Comparison of ENCODE assay signal across 26 cellular contexts in the genomic region with DNA sequence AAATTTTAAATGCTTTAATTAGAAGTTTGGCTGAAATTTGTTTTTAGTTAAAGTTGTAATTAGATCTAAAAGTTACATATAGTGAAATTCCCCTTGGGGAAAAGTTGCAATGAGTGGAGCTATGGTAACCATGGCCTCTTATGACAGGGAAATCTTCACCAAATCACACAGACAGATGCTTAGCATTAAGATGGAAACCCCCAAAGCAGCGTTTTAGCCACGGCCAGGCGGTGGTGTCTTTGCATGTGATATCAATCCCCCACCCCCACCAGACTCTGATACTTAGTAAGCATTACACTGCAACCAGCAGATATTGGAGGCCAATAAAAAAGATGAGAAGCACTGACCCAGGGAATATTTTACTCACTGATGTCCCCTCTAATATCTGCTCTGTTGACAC.
DNase-seq lines count a peak whose midpoint lies in the region; ATAC-seq, FAIRE-seq and TF ChIP-seq lines count a peak whose summit lies in the region.
"Had no signal": no experiment of that assay in that cellular context is flagged by ENCODE, and none has a peak within 500 bp of the region (broad histone marks: within the 10 kb centered on the region; RNA-seq: fewer than 3 reads in every experiment).

No MANE protein-coding gene starts in this region.

- TF ChIP-seq POLR2A in GM12878 (IDR thresholded peaks at IDR 0.05; ENCODE audit: low read depth, low read length): no peak

- H3K36me3 ChIP-seq in GM12878 (ENCODE audit: control insufficient read depth in 2 of 2, insufficient read depth in 2 of 2, low read length in 1 of 2): peaks cover 11 to 20% of the 10 kb centered on the region in 2 experiments

- FAIRE-seq in GM12878 (lab: Jason Lieb, UNC): no peak
- FAIRE-seq: D721Med, HepG2, K562, RCC 7860 had no signal

- no peak overlapping the region for H3K27ac Mint-ChIP-seq in stimulated activated naive CD8-positive, alpha-beta T cell treated with anti-CD3 and anti-CD28 coated beads, Interleukin-15, amount 100 ng/mL, for 72 hours
- H3K27ac Mint-ChIP-seq: B cell had no signal

- H3K4me3 Mint-ChIP-seq in stimulated activated naive CD8-positive, alpha-beta T cell treated with anti-CD3 and anti-CD28 coated beads, Interleukin-15, amount 100 ng/mL, for 72 hours: no peak overlapping the region
- H3K4me3 Mint-ChIP-seq: B cell, CD14-positive monocyte had no signal

- in situ Hi-C loops in GM12878 (cut with MboI): no loop called here

- TF ChIP-seq EP300 in GM12878 (IDR thresholded peaks at IDR 0.05; ENCODE audit: borderline replicate concordance in 1 of 2, control insufficient read depth in 1 of 2, low read depth in 2 of 2, low read length in 2 of 2): 0 out of 4 replicates have a peak, but pooled peaks of 1 of the 2 experiments have one; percentile 15

- no peak for DNase-seq in stimulated activated naive CD8-positive, alpha-beta T cell treated with anti-CD3 and anti-CD28 coated beads, Interleukin-15, amount 100 ng/mL, for 72 hours
- no peak for DNase-seq in stimulated activated naive CD8-positive, alpha-beta T cell treated with anti-CD3 and anti-CD28 coated beads, Interleukin-15, Interleukin-2, amounts not matched to agents 100 U/mL and 50 U/mL, for 24 hours
- DNase-seq in GM20000 (ENCODE audit: low spot score): peak; percentile 36
- no peak for DNase-seq in GM12878 (ENCODE audit: low read depth, low spot score)
- DNase-seq in activated CD4-positive, CD25-positive, alpha-beta regulatory T cell treated with anti-CD3 and anti-CD28 coated beads, Interleukin-2, amount 50 U/mL, for 72 hours: no peak
- DNase-seq in posterior cingulate gyrus: no peak
- DNase-seq: DMS53, EL, MG63, NCI-H1417, NCI-H1694 treated with DMSO at 0.1 percent for 48 hours, NCI-H2081 treated with DMSO at 0.1 percent for 48 hours, NCI-H2171 treated with DMSO at 0.1 percent for 48 hours, NCI-H526, T-helper 1 cell had no signal

- ATAC-seq in stimulated activated naive CD8-positive, alpha-beta T cell treated with anti-CD3 and anti-CD28 coated beads, Interleukin-15, amount 100 ng/mL, for 72 hours: peak; percentile 55
- no peak for ATAC-seq in stimulated activated naive CD8-positive, alpha-beta T cell treated with anti-CD3 and anti-CD28 coated beads, Interleukin-15, Interleukin-2, amounts not matched to agents 100 U/mL and 50 U/mL, for 24 hours
- ATAC-seq in GM12878: peak; percentile 65
- no peak for ATAC-seq in GM19351 (IDR thresholded peaks at IDR 0.05; ENCODE audit: unreplicated experiment)
- no peak for ATAC-seq in HG02973 (IDR thresholded peaks at IDR 0.05; ENCODE audit: unreplicated experiment)
- ATAC-seq: HepG2, K562, Right ventricle myocardium inferior had no signal

- H3K4me1 Mint-ChIP-seq in stimulated activated naive CD8-positive, alpha-beta T cell treated with anti-CD3 and anti-CD28 coated beads, Interleukin-15, amount 100 ng/mL, for 72 hours: no peaks in the 10 kb centered on the region
- H3K4me1 Mint-ChIP-seq: CD14-positive monocyte had no signal

- WGBS in GM12878 (ENCODE audit: insufficient coverage, insufficient replicate concordance, low lambda C conversion rate, missing lambda C conversion rate): 5% methylated on average over 3 of the region's 3 CpGs

- H4K20me1 ChIP-seq in GM12878 (ENCODE audit: control insufficient read depth, insufficient read depth): no peaks in the 10 kb centered on the region

- H3K27ac ChIP-seq in GM12878 (ENCODE audit: control insufficient read depth, insufficient read depth): no peak overlapping the region
- H3K27ac ChIP-seq: HL-60, SJSA1 had no signal

- H3K9me3 ChIP-seq in GM12878 (replicated peaks; ENCODE audit: control insufficient read depth, insufficient read depth, low read length): no peaks in the 10 kb centered on the region
- H3K9me3 ChIP-seq: MG63, SJSA1 had no signal

- no peak overlapping the region for H3K4me3 ChIP-seq in GM12878
- H3K4me3 ChIP-seq: K562, MG63, SJSA1 had no signal

- intact Hi-C loops in GM12878 (cut with micrococcal nuclease; ENCODE audit: unreplicated experiment): no loop called here
- intact Hi-C loops in posterior cingulate gyrus (cut with DNase I): no loop called here

- no peak for TF ChIP-seq CTCF in GM20000 (IDR thresholded peaks at IDR 0.05; ENCODE audit: extremely low read depth, missing control alignments)
- peak in 1 of 3 experiments; percentile 18; a peak in 2 of 6 replicates for TF ChIP-seq CTCF in GM12878 (IDR thresholded peaks at IDR 0.05 in 2 of 3, conservative IDR thresholded peaks at IDR 0.05 in 1 of 3; ENCODE audit: control insufficient read depth in 2 of 3, extremely low read depth in 1 of 3, insufficient read depth in 1 of 3, low read depth in 3 of 3, low read length in 3 of 3)

- TF ChIP-seq RAD21 in GM12878 (IDR thresholded peaks at IDR 0.05; ENCODE audit: insufficient read depth, low read depth, low read length): no peak; the same call in 1 of the 2 replicates

- H3K9ac ChIP-seq in GM12878 (ENCODE audit: control insufficient read depth, insufficient read depth, low read length): no peak overlapping the region

- POLR2A ChIA-PET in GM12878 (lab: Charles Lee): interaction anchor here (0.7 kb wide), 1 partner anchor 17 kb away, joined by 4 read pairs; no protein-coding TSS in a partner anchor

- H2AFZ ChIP-seq in GM12878 (ENCODE audit: control insufficient read depth, low read depth, low read length): no peak overlapping the region

- H3K27me3 Mint-ChIP-seq in stimulated activated naive CD8-positive, alpha-beta T cell treated with anti-CD3 and anti-CD28 coated beads, Interleukin-15, amount 100 ng/mL, for 72 hours: no peaks in the 10 kb centered on the region
- H3K27me3 Mint-ChIP-seq: B cell had no signal

- no peaks in the 10 kb centered on the region for H3K9me3 Mint-ChIP-seq in stimulated activated naive CD8-positive, alpha-beta T cell treated with anti-CD3 and anti-CD28 coated beads, Interleukin-15, amount 100 ng/mL, for 72 hours
- H3K9me3 Mint-ChIP-seq: CD14-positive monocyte had no signal

- RAD21 ChIA-PET in GM12878 (lab: Charles Lee; ENCODE audit: unreplicated experiment): interaction anchor here (1.3 to 1.6 kb wide), 2 partner anchors 19 to 93 kb away, joined by 5 to 7 read pairs; no protein-coding TSS in a partner anchor

- H3K4me2 ChIP-seq in GM12878 (ENCODE audit: control insufficient read depth, insufficient read depth): no peak overlapping the region

- no peaks in the 10 kb centered on the region for H3K27me3 ChIP-seq in GM12878 (replicated peaks in 1 of 2; ENCODE audit: control insufficient read depth in 2 of 2, insufficient read depth in 2 of 2, low read length in 1 of 2)
- H3K27me3 ChIP-seq: MG63, SJSA1 had no signal

- BruUV-seq in GM12878 (replicated peaks; lab: Mats Ljungman, UMichigan): no TSS peak

- SMC1A ChIA-PET in GM12878 (lab: Charles Lee; ENCODE audit: uncharacterized antibody, unreplicated experiment): interaction anchor here (0.6 to 2.2 kb wide), 5 partner anchors 9 to 95 kb away, joined by 3 to 10 read pairs (median 3); no protein-coding TSS in a partner anchor

- no peaks in the 10 kb centered on the region for H3K79me2 ChIP-seq in GM12878 (ENCODE audit: control insufficient read depth, insufficient read depth, low read length)

- CTCF ChIA-PET in GM12878 (lab: Yijun Ruan, JAX): interaction anchor here (1.4 kb wide), 1 partner anchor 94 kb away, joined by 4 read pairs; no protein-coding TSS in a partner anchor

- H3K4me1 ChIP-seq in GM12878 (ENCODE audit: control insufficient read depth, insufficient read depth, low read length): no peaks in the 10 kb centered on the region
- H3K4me1 ChIP-seq: SJSA1 had no signal

TF ChIP-seq in GM12878, 131 proteins besides CTCF, POLR2A, EP300 and RAD21 (continues in another document):
- TF ChIP-seq HDAC2 (IDR thresholded peaks at IDR 0.05) (no peak), SREBF2 (IDR thresholded peaks at IDR 0.05; ENCODE audit: low read length) (no peak), BCL11A (IDR thresholded peaks at IDR 0.05; ENCODE audit: low read depth, low read length) (peak; percentile 26; the same call in 1 of the 2 replicates), CBFB (IDR thresholded peaks at IDR 0.05; ENCODE audit: low read depth) (0 out of 2 replicates have a peak, but pooled peaks have one; percentile 19), LARP7 (IDR thresholded peaks at IDR 0.05) (no peak), MYC (IDR thresholded peaks at IDR 0.05; ENCODE audit: insufficient read depth, insufficient read length, insufficient replicate concordance, low read length, severe bottlenecking) (no peak), FOXK2 (IDR thresholded peaks at IDR 0.05) (no peak), PAX8 (IDR thresholded peaks at IDR 0.05) (no peak), TAF1 (IDR thresholded peaks at IDR 0.05; ENCODE audit: borderline replicate concordance, low read depth, low read length) (no peak), MEF2B (IDR thresholded peaks at IDR 0.05; ENCODE audit: partially characterized antibody, poor library complexity, severe bottlenecking) (no peak), MYB (IDR thresholded peaks at IDR 0.05; ENCODE audit: borderline replicate concordance, low read depth, low read length) (no peak), RUNX3 (IDR thresholded peaks at IDR 0.05; ENCODE audit: low read length) (peak; percentile 25; the same call in 1 of the 2 replicates)
- TF ChIP-seq, protein P1, sequence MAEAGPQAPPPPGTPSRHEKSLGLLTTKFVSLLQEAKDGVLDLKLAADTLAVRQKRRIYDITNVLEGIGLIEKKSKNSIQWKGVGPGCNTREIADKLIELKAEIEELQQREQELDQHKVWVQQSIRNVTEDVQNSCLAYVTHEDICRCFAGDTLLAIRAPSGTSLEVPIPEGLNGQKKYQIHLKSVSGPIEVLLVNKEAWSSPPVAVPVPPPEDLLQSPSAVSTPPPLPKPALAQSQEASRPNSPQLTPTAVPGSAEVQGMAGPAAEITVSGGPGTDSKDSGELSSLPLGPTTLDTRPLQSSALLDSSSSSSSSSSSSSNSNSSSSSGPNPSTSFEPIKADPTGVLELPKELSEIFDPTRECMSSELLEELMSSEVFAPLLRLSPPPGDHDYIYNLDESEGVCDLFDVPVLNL (IDR thresholded peaks at IDR 0.05; ENCODE audit: low read depth, low read length): no peak

Comparison
In these comparisons a context has a peak if more than half of its experiments do, and no peak if none do; other contexts are left out.
1. ATAC-seq: peak in stimulated activated naive CD8-positive, alpha-beta T cell treated with anti-CD3 and anti-CD28 coated beads, Interleukin-15, amount 100 ng/mL, for 72 hours (single experiment) and GM12878 (single experiment); none in stimulated activated naive CD8-positive, alpha-beta T cell treated with anti-CD3 and anti-CD28 coated beads, Interleukin-15, Interleukin-2, amounts not matched to agents 100 U/mL and 50 U/mL, for 24 hours (single experiment), GM19351 (single experiment) and HG02973 (single experiment).